ENCODE assay signal across 13 cellular contexts in the genomic region with DNA sequence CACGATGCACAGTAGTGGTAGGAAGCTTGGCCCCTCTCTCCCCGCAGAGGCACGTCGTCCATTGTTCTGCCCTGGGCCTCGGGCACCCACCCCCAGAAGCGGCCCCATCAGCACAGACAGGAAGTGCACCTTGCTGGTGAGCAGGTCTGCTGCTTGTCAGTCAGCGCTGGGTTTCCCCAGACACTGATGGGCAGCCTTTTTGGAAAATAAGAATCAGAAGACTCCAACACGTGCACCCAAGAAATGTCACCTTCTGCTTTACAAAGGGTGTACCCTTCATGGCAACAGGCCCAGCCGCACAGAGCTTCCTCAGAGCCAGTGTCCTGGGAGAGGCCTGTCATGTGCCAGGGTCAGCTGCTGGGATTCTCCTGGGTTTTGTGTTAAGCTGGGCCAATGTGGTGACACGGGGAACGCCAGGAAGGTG. TPM values are rescaled to one million over a fixed set of nuclear protein-coding genes. Genes with fewer than 3 reads are reported as not detected.
DNase-seq lines count a peak whose midpoint lies in the region; ATAC-seq and TF ChIP-seq lines count a peak whose summit lies in the region.
"Had no signal": no experiment of that assay in that cellular context is flagged by ENCODE, and none has a peak within 500 bp of the region (broad histone marks: within the 10 kb centered on the region; RNA-seq: fewer than 3 reads in every experiment).

No MANE protein-coding gene starts in this region.

- peak; percentile 92 for ATAC-seq in activated CD8-positive, alpha-beta T cell treated with anti-CD3 and anti-CD28 coated beads for 36 hours
- no peak for ATAC-seq in activated CD8-positive, alpha-beta T cell treated with anti-CD3 and anti-CD28 coated beads, Interleukin-2, amount 10 ng/mL, durations not matched to agents 7 days and 5 days
- ATAC-seq in GM21576 (IDR thresholded peaks at IDR 0.05; ENCODE audit: unreplicated experiment) = peak; percentile 54
- ATAC-seq in HG03460 (IDR thresholded peaks at IDR 0.05; ENCODE audit: unreplicated experiment) = peak; percentile 42
- no peak for ATAC-seq in left lung

- TF ChIP-seq EP300 in sigmoid colon (IDR thresholded peaks at IDR 0.05) = no peak

- WGBS in sigmoid colon, 2 donors = 80 to 86% methylated on average over 11 of the region's 11 CpGs

- H3K36me3 Mint-ChIP-seq in activated CD8-positive, alpha-beta T cell treated with anti-CD3 and anti-CD28 coated beads for 36 hours (ENCODE audit: low read depth) = no peaks in the 10 kb centered on the region
- H3K36me3 Mint-ChIP-seq in activated CD8-positive, alpha-beta T cell treated with anti-CD3 and anti-CD28 coated beads, Interleukin-2, amount 10 ng/mL, durations not matched to agents 7 days and 5 days (ENCODE audit: low read depth) = no peaks in the 10 kb centered on the region

- H3K27ac Mint-ChIP-seq in activated CD8-positive, alpha-beta T cell treated with anti-CD3 and anti-CD28 coated beads for 36 hours = peak overlapping the region; percentile 82
- no peak overlapping the region for H3K27ac Mint-ChIP-seq in activated CD8-positive, alpha-beta T cell treated with anti-CD3 and anti-CD28 coated beads, Interleukin-2, amount 10 ng/mL, durations not matched to agents 7 days and 5 days

- TF ChIP-seq POLR2A in sigmoid colon (IDR thresholded peaks at IDR 0.05) = no peak

- intact Hi-C loops in activated CD8-positive, alpha-beta T cell treated with anti-CD3 and anti-CD28 coated beads for 36 hours (cut with micrococcal nuclease) = no loop called here
- intact Hi-C loops in sigmoid colon (cut with DNase I) (no loop called here), left lung (cut with DNase I) (no loop called here)

- DNase-seq in activated CD8-positive, alpha-beta T cell treated with anti-CD3 and anti-CD28 coated beads for 36 hours = peak; percentile 70
- DNase-seq in activated CD8-positive, alpha-beta T cell treated with anti-CD3 and anti-CD28 coated beads, Interleukin-2, amount 10 ng/mL, durations not matched to agents 7 days and 5 days = no peak
- peak; percentile 68 for DNase-seq in sigmoid colon
- no peak for DNase-seq in NCI-H226
- no peak for DNase-seq in left lung
- no peak for DNase-seq in SHP77 treated with DMSO at 0.1 percent for 48 hours (lab: John Stamatoyannopoulos, UW)
- DNase-seq: NCI-H187 treated with DMSO at 0.1 percent for 48 hours had no signal

- no peak for TF ChIP-seq CTCF in activated CD8-positive, alpha-beta T cell treated with anti-CD3 and anti-CD28 coated beads for 36 hours (IDR thresholded peaks at IDR 0.05)
- TF ChIP-seq CTCF in sigmoid colon (IDR thresholded peaks at IDR 0.05) (no peak), left lung (IDR thresholded peaks at IDR 0.05) (no peak)

- H3K27ac ChIP-seq in sigmoid colon (no peak overlapping the region), left lung (no peak overlapping the region)
- H3K27ac ChIP-seq: RWPE1, tibial nerve had no signal

- H3K36me3 ChIP-seq in sigmoid colon (no peaks in the 10 kb centered on the region), left lung (peaks cover 0 to 4% of the 10 kb centered on the region in 2 donors)

- POLR2A ChIA-PET in activated CD8-positive, alpha-beta T cell treated with anti-CD3 and anti-CD28 coated beads for 36 hours (lab: Charles Lee) = no interaction called here
- POLR2A ChIA-PET in activated CD8-positive, alpha-beta T cell treated with anti-CD3 and anti-CD28 coated beads, Interleukin-2, amount 10 ng/mL, durations not matched to agents 7 days and 5 days (lab: Charles Lee) = no interaction called here

- H3K4me1 Mint-ChIP-seq in activated CD8-positive, alpha-beta T cell treated with anti-CD3 and anti-CD28 coated beads for 36 hours (ENCODE audit: low read depth) = peaks cover 13% of the 10 kb centered on the region
- H3K4me1 Mint-ChIP-seq in activated CD8-positive, alpha-beta T cell treated with anti-CD3 and anti-CD28 coated beads, Interleukin-2, amount 10 ng/mL, durations not matched to agents 7 days and 5 days (ENCODE audit: low read depth) = peaks cover 19% of the 10 kb centered on the region

- H3K4me1 ChIP-seq in sigmoid colon = no peaks in the 10 kb centered on the region
- no peaks in the 10 kb centered on the region for H3K4me1 ChIP-seq in left lung
- H3K4me1 ChIP-seq: tibial nerve had no signal

- no peak overlapping the region for H3K4me3 Mint-ChIP-seq in activated CD8-positive, alpha-beta T cell treated with anti-CD3 and anti-CD28 coated beads for 36 hours
- H3K4me3 Mint-ChIP-seq in activated CD8-positive, alpha-beta T cell treated with anti-CD3 and anti-CD28 coated beads, Interleukin-2, amount 10 ng/mL, durations not matched to agents 7 days and 5 days = no peak overlapping the region

- H3K9me3 ChIP-seq in sigmoid colon (no peaks in the 10 kb centered on the region), left lung (no peaks in the 10 kb centered on the region)

- H3K4me3 ChIP-seq in sigmoid colon (no peak overlapping the region), left lung (no peak overlapping the region)
- H3K4me3 ChIP-seq: tibial nerve had no signal

- CTCF ChIA-PET in activated CD8-positive, alpha-beta T cell treated with anti-CD3 and anti-CD28 coated beads for 36 hours (lab: Charles Lee) = interaction anchor here (0.5 kb wide), 1 partner anchor 186 kb away, joined by 3 read pairs; no protein-coding TSS in a partner anchor
- CTCF ChIA-PET in activated CD8-positive, alpha-beta T cell treated with anti-CD3 and anti-CD28 coated beads, Interleukin-2, amount 10 ng/mL, durations not matched to agents 7 days and 5 days (lab: Charles Lee) = interaction anchor here (0.7 to 1.4 kb wide), 2 partner anchors 168 to 188 kb away, joined by 3 to 5 read pairs; no protein-coding TSS in a partner anchor

- no peaks in the 10 kb centered on the region for H3K9me3 Mint-ChIP-seq in activated CD8-positive, alpha-beta T cell treated with anti-CD3 and anti-CD28 coated beads for 36 hours
- no peaks in the 10 kb centered on the region for H3K9me3 Mint-ChIP-seq in activated CD8-positive, alpha-beta T cell treated with anti-CD3 and anti-CD28 coated beads, Interleukin-2, amount 10 ng/mL, durations not matched to agents 7 days and 5 days (ENCODE audit: insufficient read depth)

- no peaks in the 10 kb centered on the region for H3K27me3 Mint-ChIP-seq in activated CD8-positive, alpha-beta T cell treated with anti-CD3 and anti-CD28 coated beads for 36 hours
- no peaks in the 10 kb centered on the region for H3K27me3 Mint-ChIP-seq in activated CD8-positive, alpha-beta T cell treated with anti-CD3 and anti-CD28 coated beads, Interleukin-2, amount 10 ng/mL, durations not matched to agents 7 days and 5 days (ENCODE audit: low read depth)

- H3K27me3 ChIP-seq in sigmoid colon (no peaks in the 10 kb centered on the region), left lung (no peaks in the 10 kb centered on the region)
- H3K27me3 ChIP-seq: tibial nerve had no signal

RNA-seq across cellular contexts. Expression of a gene that starts 34.7 kb away (rescaled TPM):
- total RNA-seq in activated CD8-positive, alpha-beta T cell treated with anti-CD3 and anti-CD28 coated beads for 36 hours = 100 to 1,000 TPM; 409 to 439 TPM
- 10 to 100 TPM; 91.2 to 95.2 TPM for total RNA-seq in activated CD8-positive, alpha-beta T cell treated with anti-CD3 and anti-CD28 coated beads, Interleukin-2, amount 10 ng/mL, durations not matched to agents 7 days and 5 days
- total RNA-seq in sigmoid colon (under 1 TPM; 0.28 to 0.68 (median 0.34) TPM), left lung (1 to 10 TPM; 3.4 to 7.0 TPM)
- polyA plus RNA-seq in sigmoid colon = 1 to 10 TPM in 1 of 3 donors, under 1 TPM in 2; 0.46 to 9.3 (median 0.60) TPM
- total RNA-seq: glomerular endothelial cell, myocyte had no signal

Comparison
In these comparisons a context has a peak if more than half of its experiments do, and no peak if none do; other contexts are left out.
1. ATAC-seq: peak in activated CD8-positive, alpha-beta T cell treated with anti-CD3 and anti-CD28 coated beads for 36 hours (single experiment), GM21576 (single experiment) and HG03460 (single experiment); none in activated CD8-positive, alpha-beta T cell treated with anti-CD3 and anti-CD28 coated beads, Interleukin-2, amount 10 ng/mL, durations not matched to agents 7 days and 5 days (single experiment) and left lung (single experiment).
2. DNase-seq: peak in activated CD8-positive, alpha-beta T cell treated with anti-CD3 and anti-CD28 coated beads for 36 hours (single experiment) and sigmoid colon (single experiment); none in activated CD8-positive, alpha-beta T cell treated with anti-CD3 and anti-CD28 coated beads, Interleukin-2, amount 10 ng/mL, durations not matched to agents 7 days and 5 days (single experiment), NCI-H226 (single experiment), left lung (0 of 2) and SHP77 treated with DMSO at 0.1 percent for 48 hours (single experiment).
3. RNA of a gene that starts 34.7 kb away (total RNA-seq): 409 to 439 TPM in activated CD8-positive, alpha-beta T cell treated with anti-CD3 and anti-CD28 coated beads for 36 hours and 91.2 to 95.2 TPM in activated CD8-positive, alpha-beta T cell treated with anti-CD3 and anti-CD28 coated beads, Interleukin-2, amount 10 ng/mL, durations not matched to agents 7 days and 5 days; 3.4 to 7.0 TPM in left lung and 0.28 to 0.68 TPM in sigmoid colon; every median in the first group is over 10 times any median in the second.